1 cellular context compared by ENCODE assay signal in the genomic region with DNA sequence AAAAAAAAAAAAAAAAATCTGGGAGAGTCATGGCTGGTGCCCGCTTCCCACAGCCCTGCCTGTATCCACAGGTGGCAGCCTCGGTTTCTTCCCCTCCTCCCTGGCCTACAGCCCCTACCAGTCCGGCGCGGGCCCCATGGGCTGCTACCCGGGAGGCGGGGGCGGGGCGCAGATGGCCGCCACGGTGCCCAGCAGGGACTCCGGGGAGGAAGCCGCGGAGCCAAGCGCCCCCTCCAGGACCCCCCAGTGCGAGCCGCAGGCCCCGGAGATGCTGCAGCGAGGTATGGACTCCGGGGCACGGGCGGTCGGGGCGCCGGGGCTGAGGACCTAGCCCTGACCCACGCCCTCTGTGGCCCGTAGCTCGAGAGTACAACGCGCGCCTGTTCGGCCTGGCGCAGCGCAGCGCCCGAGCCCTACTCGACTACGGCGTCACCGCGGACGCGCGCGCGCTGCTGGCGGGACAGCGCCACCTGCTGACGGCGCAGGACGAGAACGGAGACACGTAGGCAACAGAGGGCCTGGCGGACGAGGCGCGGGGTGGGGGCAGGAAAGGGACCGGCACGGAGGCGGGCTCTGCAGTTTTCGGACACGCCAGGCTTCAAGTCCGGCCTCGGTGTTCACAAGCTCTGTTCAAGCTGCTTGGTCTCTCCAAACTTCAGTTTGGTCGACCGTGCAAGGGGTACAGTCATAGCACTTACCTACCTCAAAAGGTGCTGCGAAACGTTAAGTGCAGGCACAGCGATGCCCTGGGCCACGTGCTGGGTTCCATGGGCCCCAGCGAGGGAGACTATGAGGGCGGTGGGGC.
TF ChIP-seq lines count a peak whose summit lies in the region.

No MANE protein-coding gene starts in this region.

TF ChIP-seq in K562, 482 proteins besides CTCF, POLR2A, EP300 and RAD21 (continued from another document and continues in another):
- TF ChIP-seq ZFP1 (CRISPR knock-in tag; IDR thresholded peaks at IDR 0.05), result no peak
- no peak for TF ChIP-seq DDX20 (tag; IDR thresholded peaks at IDR 0.05; ENCODE audit: low read depth)
- TF ChIP-seq U2AF1 (optimal IDR thresholded peaks at IDR 0.05; ENCODE audit: low read depth, low read length), result peak; percentile 45
- no peak for TF ChIP-seq ZKSCAN8 (CRISPR knock-in tag; IDR thresholded peaks at IDR 0.05)
- no peak for TF ChIP-seq STAT5A (IDR thresholded peaks at IDR 0.05; ENCODE audit: borderline replicate concordance, low read length)
- TF ChIP-seq CTBP1 (IDR thresholded peaks at IDR 0.05; ENCODE audit: borderline replicate concordance), result peak; percentile 95
- no peak for TF ChIP-seq ZNF830 (CRISPR knock-in tag; IDR thresholded peaks at IDR 0.05)
- no peak for TF ChIP-seq TBP (optimal IDR thresholded peaks at IDR 0.05; ENCODE audit: low read depth, low read length)
- peak; percentile 71 for TF ChIP-seq NEUROD1 (IDR thresholded peaks at IDR 0.05; ENCODE audit: borderline replicate concordance, low read depth, low read length, partially characterized antibody)
- no peak for TF ChIP-seq DLX4 (CRISPR knock-in tag; IDR thresholded peaks at IDR 0.05)
- no peak for TF ChIP-seq ZNF174 (CRISPR knock-in tag; IDR thresholded peaks at IDR 0.05)
- no peak for TF ChIP-seq ZBTB1 (CRISPR knock-in tag; IDR thresholded peaks at IDR 0.05; ENCODE audit: borderline replicate concordance, low read depth)
- TF ChIP-seq, protein P1, sequence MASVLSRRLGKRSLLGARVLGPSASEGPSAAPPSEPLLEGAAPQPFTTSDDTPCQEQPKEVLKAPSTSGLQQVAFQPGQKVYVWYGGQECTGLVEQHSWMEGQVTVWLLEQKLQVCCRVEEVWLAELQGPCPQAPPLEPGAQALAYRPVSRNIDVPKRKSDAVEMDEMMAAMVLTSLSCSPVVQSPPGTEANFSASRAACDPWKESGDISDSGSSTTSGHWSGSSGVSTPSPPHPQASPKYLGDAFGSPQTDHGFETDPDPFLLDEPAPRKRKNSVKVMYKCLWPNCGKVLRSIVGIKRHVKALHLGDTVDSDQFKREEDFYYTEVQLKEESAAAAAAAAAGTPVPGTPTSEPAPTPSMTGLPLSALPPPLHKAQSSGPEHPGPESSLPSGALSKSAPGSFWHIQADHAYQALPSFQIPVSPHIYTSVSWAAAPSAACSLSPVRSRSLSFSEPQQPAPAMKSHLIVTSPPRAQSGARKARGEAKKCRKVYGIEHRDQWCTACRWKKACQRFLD (CRISPR knock-in tag; IDR thresholded peaks at IDR 0.05), result no peak
- TF ChIP-seq, protein P2, sequence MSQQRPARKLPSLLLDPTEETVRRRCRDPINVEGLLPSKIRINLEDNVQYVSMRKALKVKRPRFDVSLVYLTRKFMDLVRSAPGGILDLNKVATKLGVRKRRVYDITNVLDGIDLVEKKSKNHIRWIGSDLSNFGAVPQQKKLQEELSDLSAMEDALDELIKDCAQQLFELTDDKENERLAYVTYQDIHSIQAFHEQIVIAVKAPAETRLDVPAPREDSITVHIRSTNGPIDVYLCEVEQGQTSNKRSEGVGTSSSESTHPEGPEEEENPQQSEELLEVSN (IDR thresholded peaks at IDR 0.05; ENCODE audit: borderline replicate concordance in 1 of 2, extremely low read depth in 1 of 2, insufficient read depth in 1 of 2, insufficient read length in 1 of 2, low read depth in 1 of 2, low read length in 1 of 2, poor library complexity in 1 of 2, severe bottlenecking in 1 of 2), result peak; percentile 57 to 71
- no peak for TF ChIP-seq FOXK1 (CRISPR knock-in tag; IDR thresholded peaks at IDR 0.05; ENCODE audit: borderline replicate concordance)
- peak; percentile 64; the same call in 1 of the 2 replicates for TF ChIP-seq AFF4 (CRISPR knock-in tag; IDR thresholded peaks at IDR 0.05)
- no peak for TF ChIP-seq MTA1 (IDR thresholded peaks at IDR 0.05; ENCODE audit: borderline replicate concordance)
- TF ChIP-seq, protein P3, sequence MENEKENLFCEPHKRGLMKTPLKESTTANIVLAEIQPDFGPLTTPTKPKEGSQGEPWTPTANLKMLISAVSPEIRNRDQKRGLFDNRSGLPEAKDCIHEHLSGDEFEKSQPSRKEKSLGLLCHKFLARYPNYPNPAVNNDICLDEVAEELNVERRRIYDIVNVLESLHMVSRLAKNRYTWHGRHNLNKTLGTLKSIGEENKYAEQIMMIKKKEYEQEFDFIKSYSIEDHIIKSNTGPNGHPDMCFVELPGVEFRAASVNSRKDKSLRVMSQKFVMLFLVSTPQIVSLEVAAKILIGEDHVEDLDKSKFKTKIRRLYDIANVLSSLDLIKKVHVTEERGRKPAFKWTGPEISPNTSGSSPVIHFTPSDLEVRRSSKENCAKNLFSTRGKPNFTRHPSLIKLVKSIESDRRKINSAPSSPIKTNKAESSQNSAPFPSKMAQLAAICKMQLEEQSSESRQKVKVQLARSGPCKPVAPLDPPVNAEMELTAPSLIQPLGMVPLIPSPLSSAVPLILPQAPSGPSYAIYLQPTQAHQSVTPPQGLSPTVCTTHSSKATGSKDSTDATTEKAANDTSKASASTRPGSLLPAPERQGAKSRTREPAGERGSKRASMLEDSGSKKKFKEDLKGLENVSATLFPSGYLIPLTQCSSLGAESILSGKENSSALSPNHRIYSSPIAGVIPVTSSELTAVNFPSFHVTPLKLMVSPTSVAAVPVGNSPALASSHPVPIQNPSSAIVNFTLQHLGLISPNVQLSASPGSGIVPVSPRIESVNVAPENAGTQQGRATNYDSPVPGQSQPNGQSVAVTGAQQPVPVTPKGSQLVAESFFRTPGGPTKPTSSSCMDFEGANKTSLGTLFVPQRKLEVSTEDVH (IDR thresholded peaks at IDR 0.05; ENCODE audit: low read depth, partially characterized antibody), result peak; percentile 56
- TF ChIP-seq FIP1L1 (IDR thresholded peaks at IDR 0.05; ENCODE audit: low read depth, low read length, poor library complexity, severe bottlenecking), result peak; percentile 85
- TF ChIP-seq, protein P4, sequence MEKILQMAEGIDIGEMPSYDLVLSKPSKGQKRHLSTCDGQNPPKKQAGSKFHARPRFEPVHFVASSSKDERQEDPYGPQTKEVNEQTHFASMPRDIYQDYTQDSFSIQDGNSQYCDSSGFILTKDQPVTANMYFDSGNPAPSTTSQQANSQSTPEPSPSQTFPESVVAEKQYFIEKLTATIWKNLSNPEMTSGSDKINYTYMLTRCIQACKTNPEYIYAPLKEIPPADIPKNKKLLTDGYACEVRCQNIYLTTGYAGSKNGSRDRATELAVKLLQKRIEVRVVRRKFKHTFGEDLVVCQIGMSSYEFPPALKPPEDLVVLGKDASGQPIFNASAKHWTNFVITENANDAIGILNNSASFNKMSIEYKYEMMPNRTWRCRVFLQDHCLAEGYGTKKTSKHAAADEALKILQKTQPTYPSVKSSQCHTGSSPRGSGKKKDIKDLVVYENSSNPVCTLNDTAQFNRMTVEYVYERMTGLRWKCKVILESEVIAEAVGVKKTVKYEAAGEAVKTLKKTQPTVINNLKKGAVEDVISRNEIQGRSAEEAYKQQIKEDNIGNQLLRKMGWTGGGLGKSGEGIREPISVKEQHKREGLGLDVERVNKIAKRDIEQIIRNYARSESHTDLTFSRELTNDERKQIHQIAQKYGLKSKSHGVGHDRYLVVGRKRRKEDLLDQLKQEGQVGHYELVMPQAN (IDR thresholded peaks at IDR 0.05; ENCODE audit: borderline replicate concordance), result no peak
- no peak for TF ChIP-seq PHF20 (IDR thresholded peaks at IDR 0.05; ENCODE audit: partially characterized antibody)
- no peak for TF ChIP-seq ZNF121 (CRISPR knock-in tag; conservative IDR thresholded peaks at IDR 0.05)
- TF ChIP-seq, protein P5, sequence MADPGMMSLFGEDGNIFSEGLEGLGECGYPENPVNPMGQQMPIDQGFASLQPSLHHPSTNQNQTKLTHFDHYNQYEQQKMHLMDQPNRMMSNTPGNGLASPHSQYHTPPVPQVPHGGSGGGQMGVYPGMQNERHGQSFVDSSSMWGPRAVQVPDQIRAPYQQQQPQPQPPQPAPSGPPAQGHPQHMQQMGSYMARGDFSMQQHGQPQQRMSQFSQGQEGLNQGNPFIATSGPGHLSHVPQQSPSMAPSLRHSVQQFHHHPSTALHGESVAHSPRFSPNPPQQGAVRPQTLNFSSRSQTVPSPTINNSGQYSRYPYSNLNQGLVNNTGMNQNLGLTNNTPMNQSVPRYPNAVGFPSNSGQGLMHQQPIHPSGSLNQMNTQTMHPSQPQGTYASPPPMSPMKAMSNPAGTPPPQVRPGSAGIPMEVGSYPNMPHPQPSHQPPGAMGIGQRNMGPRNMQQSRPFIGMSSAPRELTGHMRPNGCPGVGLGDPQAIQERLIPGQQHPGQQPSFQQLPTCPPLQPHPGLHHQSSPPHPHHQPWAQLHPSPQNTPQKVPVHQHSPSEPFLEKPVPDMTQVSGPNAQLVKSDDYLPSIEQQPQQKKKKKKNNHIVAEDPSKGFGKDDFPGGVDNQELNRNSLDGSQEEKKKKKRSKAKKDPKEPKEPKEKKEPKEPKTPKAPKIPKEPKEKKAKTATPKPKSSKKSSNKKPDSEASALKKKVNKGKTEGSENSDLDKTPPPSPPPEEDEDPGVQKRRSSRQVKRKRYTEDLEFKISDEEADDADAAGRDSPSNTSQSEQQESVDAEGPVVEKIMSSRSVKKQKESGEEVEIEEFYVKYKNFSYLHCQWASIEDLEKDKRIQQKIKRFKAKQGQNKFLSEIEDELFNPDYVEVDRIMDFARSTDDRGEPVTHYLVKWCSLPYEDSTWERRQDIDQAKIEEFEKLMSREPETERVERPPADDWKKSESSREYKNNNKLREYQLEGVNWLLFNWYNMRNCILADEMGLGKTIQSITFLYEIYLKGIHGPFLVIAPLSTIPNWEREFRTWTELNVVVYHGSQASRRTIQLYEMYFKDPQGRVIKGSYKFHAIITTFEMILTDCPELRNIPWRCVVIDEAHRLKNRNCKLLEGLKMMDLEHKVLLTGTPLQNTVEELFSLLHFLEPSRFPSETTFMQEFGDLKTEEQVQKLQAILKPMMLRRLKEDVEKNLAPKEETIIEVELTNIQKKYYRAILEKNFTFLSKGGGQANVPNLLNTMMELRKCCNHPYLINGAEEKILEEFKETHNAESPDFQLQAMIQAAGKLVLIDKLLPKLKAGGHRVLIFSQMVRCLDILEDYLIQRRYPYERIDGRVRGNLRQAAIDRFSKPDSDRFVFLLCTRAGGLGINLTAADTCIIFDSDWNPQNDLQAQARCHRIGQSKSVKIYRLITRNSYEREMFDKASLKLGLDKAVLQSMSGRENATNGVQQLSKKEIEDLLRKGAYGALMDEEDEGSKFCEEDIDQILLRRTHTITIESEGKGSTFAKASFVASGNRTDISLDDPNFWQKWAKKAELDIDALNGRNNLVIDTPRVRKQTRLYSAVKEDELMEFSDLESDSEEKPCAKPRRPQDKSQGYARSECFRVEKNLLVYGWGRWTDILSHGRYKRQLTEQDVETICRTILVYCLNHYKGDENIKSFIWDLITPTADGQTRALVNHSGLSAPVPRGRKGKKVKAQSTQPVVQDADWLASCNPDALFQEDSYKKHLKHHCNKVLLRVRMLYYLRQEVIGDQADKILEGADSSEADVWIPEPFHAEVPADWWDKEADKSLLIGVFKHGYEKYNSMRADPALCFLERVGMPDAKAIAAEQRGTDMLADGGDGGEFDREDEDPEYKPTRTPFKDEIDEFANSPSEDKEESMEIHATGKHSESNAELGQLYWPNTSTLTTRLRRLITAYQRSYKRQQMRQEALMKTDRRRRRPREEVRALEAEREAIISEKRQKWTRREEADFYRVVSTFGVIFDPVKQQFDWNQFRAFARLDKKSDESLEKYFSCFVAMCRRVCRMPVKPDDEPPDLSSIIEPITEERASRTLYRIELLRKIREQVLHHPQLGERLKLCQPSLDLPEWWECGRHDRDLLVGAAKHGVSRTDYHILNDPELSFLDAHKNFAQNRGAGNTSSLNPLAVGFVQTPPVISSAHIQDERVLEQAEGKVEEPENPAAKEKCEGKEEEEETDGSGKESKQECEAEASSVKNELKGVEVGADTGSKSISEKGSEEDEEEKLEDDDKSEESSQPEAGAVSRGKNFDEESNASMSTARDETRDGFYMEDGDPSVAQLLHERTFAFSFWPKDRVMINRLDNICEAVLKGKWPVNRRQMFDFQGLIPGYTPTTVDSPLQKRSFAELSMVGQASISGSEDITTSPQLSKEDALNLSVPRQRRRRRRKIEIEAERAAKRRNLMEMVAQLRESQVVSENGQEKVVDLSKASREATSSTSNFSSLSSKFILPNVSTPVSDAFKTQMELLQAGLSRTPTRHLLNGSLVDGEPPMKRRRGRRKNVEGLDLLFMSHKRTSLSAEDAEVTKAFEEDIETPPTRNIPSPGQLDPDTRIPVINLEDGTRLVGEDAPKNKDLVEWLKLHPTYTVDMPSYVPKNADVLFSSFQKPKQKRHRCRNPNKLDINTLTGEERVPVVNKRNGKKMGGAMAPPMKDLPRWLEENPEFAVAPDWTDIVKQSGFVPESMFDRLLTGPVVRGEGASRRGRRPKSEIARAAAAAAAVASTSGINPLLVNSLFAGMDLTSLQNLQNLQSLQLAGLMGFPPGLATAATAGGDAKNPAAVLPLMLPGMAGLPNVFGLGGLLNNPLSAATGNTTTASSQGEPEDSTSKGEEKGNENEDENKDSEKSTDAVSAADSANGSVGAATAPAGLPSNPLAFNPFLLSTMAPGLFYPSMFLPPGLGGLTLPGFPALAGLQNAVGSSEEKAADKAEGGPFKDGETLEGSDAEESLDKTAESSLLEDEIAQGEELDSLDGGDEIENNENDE (IDR thresholded peaks at IDR 0.05; ENCODE audit: low read depth, low read length), result no peak
